11 cellular contexts compared by ENCODE assay signal in the genomic region with DNA sequence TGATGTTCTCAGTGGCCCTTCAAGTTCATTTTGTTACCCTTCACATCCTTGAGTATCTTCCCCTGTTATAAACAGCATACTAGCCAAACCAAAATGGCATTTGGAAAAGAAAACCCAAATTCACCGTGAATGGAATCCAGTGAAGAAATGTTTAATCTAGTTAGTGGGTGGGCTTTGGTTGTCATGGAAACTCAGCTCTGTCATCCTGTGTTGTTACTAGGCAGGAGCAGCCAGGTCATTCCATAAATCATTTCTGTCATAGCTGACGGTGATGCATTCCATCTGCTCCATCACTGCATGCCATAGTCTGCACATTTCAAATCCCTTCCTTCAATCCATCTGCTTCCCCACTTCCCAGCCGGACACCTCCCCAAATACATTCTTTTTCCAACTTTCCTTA.
DNase-seq lines count a peak whose midpoint lies in the region; TF ChIP-seq lines count a peak whose summit lies in the region.
"Had no signal": no experiment of that assay in that cellular context is flagged by ENCODE, and none has a peak within 500 bp of the region (broad histone marks: within the 10 kb centered on the region; RNA-seq: fewer than 3 reads in every experiment).

No MANE protein-coding gene starts in this region.

- H3K79me2 ChIP-seq in trophoblast cell (ENCODE audit: control insufficient read depth, insufficient read depth, low read length, poor library complexity) = no peaks in the 10 kb centered on the region

- H3K4me2 ChIP-seq in trophoblast cell (ENCODE audit: low read length) = no peak overlapping the region

- H3K9ac ChIP-seq in endodermal cell (ENCODE audit: extremely low read depth, low read length, poor library complexity, severe bottlenecking) (no peak overlapping the region), trophoblast cell (ENCODE audit: low read length) (no peak overlapping the region)

- DNase-seq in HCEC 1CT (peak; percentile 77), NCI-H345 treated with DMSO at 0.1 percent for 48 hours (lab: John Stamatoyannopoulos, UW; ENCODE audit: unreplicated experiment) (peak; percentile 47), endodermal cell (no peak), trophoblast cell (peak; percentile 57 to 88)
- DNase-seq in CD4-positive, alpha-beta memory T cell = no peak
- no peak for DNase-seq in activated CD4-positive, alpha-beta memory T cell treated with anti-CD3 and anti-CD28 coated beads, Interleukin-2, amount 10 ng/mL, durations not matched to agents 7 days and 5 days
- DNase-seq in stimulated activated CD4-positive, alpha-beta T cell treated with anti-CD3 and anti-CD28 coated beads, Interleukin-4, amount 100 ng/mL, for 4 hours = no peak
- DNase-seq: activated CD8-positive, alpha-beta T cell treated with anti-CD3 and anti-CD28 coated beads, Interleukin-2, amount 10 ng/mL, durations not matched to agents 7 days and 5 days; immature natural killer cell had no signal

- H3K4me1 ChIP-seq in endodermal cell (ENCODE audit: control insufficient read depth, insufficient read depth, low read length) = no peaks in the 10 kb centered on the region
- H3K4me1 ChIP-seq in trophoblast cell (ENCODE audit: control insufficient read depth in 1 of 2, insufficient read depth in 2 of 2, low read length in 2 of 2) = peaks cover 0 to 3% of the 10 kb centered on the region in 2 experiments
- no peaks in the 10 kb centered on the region for H3K4me1 ChIP-seq in CD4-positive, alpha-beta memory T cell (ENCODE audit: insufficient read depth, low read length)
- H3K4me1 ChIP-seq: breast epithelium had no signal

- H3K36me3 ChIP-seq in endodermal cell (ENCODE audit: control insufficient read depth, insufficient read depth, low read length) = peaks cover 70% of the 10 kb centered on the region
- peaks cover 8 to 10% of the 10 kb centered on the region in 2 experiments for H3K36me3 ChIP-seq in trophoblast cell (ENCODE audit: control insufficient read depth in 1 of 2, insufficient read depth in 2 of 2, low read length in 2 of 2)
- H3K36me3 ChIP-seq in CD4-positive, alpha-beta memory T cell (ENCODE audit: insufficient read depth, low read length) = peaks cover 26% of the 10 kb centered on the region

- no peak overlapping the region for H2BK120ac ChIP-seq in trophoblast cell (ENCODE audit: insufficient read depth, low read length, poor library complexity)

- H3K4me1 Mint-ChIP-seq in endodermal cell = peaks cover 13% of the 10 kb centered on the region
- H3K4me1 Mint-ChIP-seq in CD4-positive, alpha-beta memory T cell = peaks cover 0 to 2% (median 0%) of the 10 kb centered on the region in 4 donors
- H3K4me1 Mint-ChIP-seq in activated CD4-positive, alpha-beta memory T cell treated with anti-CD3 and anti-CD28 coated beads, Interleukin-2, amount 10 ng/mL, durations not matched to agents 7 days and 5 days = no peaks in the 10 kb centered on the region
- H3K4me1 Mint-ChIP-seq: immature natural killer cell had no signal

- no peak overlapping the region for H3K4me3 Mint-ChIP-seq in endodermal cell
- H3K4me3 Mint-ChIP-seq in CD4-positive, alpha-beta memory T cell = no peak overlapping the region
- H3K4me3 Mint-ChIP-seq in activated CD4-positive, alpha-beta memory T cell treated with anti-CD3 and anti-CD28 coated beads, Interleukin-2, amount 10 ng/mL, durations not matched to agents 7 days and 5 days = no peak overlapping the region
- H3K4me3 Mint-ChIP-seq: activated CD8-positive, alpha-beta T cell treated with anti-CD3 and anti-CD28 coated beads, Interleukin-2, amount 10 ng/mL, durations not matched to agents 7 days and 5 days; immature natural killer cell; stimulated activated memory B cell treated with anti-CD40 and anti-IgM and Interleukin-4, amounts not matched to agents 10 μg/mL and 1 μg/mL and 100 μg/mL, for 72 hours had no signal

- CTCF ChIA-PET in CD4-positive, alpha-beta memory T cell (lab: Charles Lee; ENCODE audit: partially characterized antibody) = no interaction called here
- CTCF ChIA-PET in activated CD4-positive, alpha-beta memory T cell treated with anti-CD3 and anti-CD28 coated beads, Interleukin-2, amount 10 ng/mL, durations not matched to agents 7 days and 5 days (lab: Charles Lee) = no interaction called here

- H3K4me3 ChIP-seq in endodermal cell (ENCODE audit: low read length) (no peak overlapping the region), trophoblast cell (ENCODE audit: low read depth, low read length) (no peak overlapping the region)
- no peak overlapping the region for H3K4me3 ChIP-seq in CD4-positive, alpha-beta memory T cell (ENCODE audit: low read length in 2 of 2)
- H3K4me3 ChIP-seq: breast epithelium had no signal

- H3K27ac ChIP-seq in endodermal cell (ENCODE audit: low read depth, low read length) (peak overlapping the region; percentile 96), trophoblast cell (ENCODE audit: low read depth, low read length) (no peak overlapping the region)
- no peak overlapping the region for H3K27ac ChIP-seq in CD4-positive, alpha-beta memory T cell (ENCODE audit: low read depth, low read length)
- H3K27ac ChIP-seq: breast epithelium had no signal

- H3K79me1 ChIP-seq in trophoblast cell (ENCODE audit: low read length) = no peaks in the 10 kb centered on the region

- no peaks in the 10 kb centered on the region for H3K27me3 ChIP-seq in endodermal cell (ENCODE audit: control insufficient read depth, insufficient read depth, low read length, poor library complexity, severe bottlenecking)
- no peaks in the 10 kb centered on the region for H3K27me3 ChIP-seq in trophoblast cell (ENCODE audit: insufficient read depth, low read length)
- no peaks in the 10 kb centered on the region for H3K27me3 ChIP-seq in CD4-positive, alpha-beta memory T cell (ENCODE audit: insufficient read depth, low read length)
- H3K27me3 ChIP-seq: breast epithelium had no signal

- no peak overlapping the region for H3K27ac Mint-ChIP-seq in endodermal cell
- peak overlapping the region in 1 of 7 donors; percentile 42 for H3K27ac Mint-ChIP-seq in CD4-positive, alpha-beta memory T cell
- no peak overlapping the region for H3K27ac Mint-ChIP-seq in activated CD4-positive, alpha-beta memory T cell treated with anti-CD3 and anti-CD28 coated beads, Interleukin-2, amount 10 ng/mL, durations not matched to agents 7 days and 5 days
- H3K27ac Mint-ChIP-seq: activated CD8-positive, alpha-beta T cell treated with anti-CD3 and anti-CD28 coated beads, Interleukin-2, amount 10 ng/mL, durations not matched to agents 7 days and 5 days; immature natural killer cell; stimulated activated memory B cell treated with anti-CD40 and anti-IgM and Interleukin-4, amounts not matched to agents 10 μg/mL and 1 μg/mL and 100 μg/mL, for 72 hours had no signal

- peaks cover 39% of the 10 kb centered on the region for H3K36me3 Mint-ChIP-seq in endodermal cell (ENCODE audit: low read depth)
- H3K36me3 Mint-ChIP-seq in CD4-positive, alpha-beta memory T cell = peaks cover 53 to 61% of the 10 kb centered on the region in 2 donors
- peaks cover 22% of the 10 kb centered on the region for H3K36me3 Mint-ChIP-seq in activated CD4-positive, alpha-beta memory T cell treated with anti-CD3 and anti-CD28 coated beads, Interleukin-2, amount 10 ng/mL, durations not matched to agents 7 days and 5 days (ENCODE audit: low read depth)

- no peak for TF ChIP-seq CTCF in endodermal cell (conservative IDR thresholded peaks at IDR 0.05)

- H2BK12ac ChIP-seq in trophoblast cell (ENCODE audit: low read length) = no peak overlapping the region

- no peak overlapping the region for H2AK5ac ChIP-seq in trophoblast cell (ENCODE audit: low read length)

- POLR2A ChIA-PET in CD4-positive, alpha-beta memory T cell (lab: Charles Lee; ENCODE audit: partially characterized antibody) = no interaction called here
- POLR2A ChIA-PET in activated CD4-positive, alpha-beta memory T cell treated with anti-CD3 and anti-CD28 coated beads, Interleukin-2, amount 10 ng/mL, durations not matched to agents 7 days and 5 days (lab: Charles Lee) = no interaction called here

- H4K12ac ChIP-seq in trophoblast cell (ENCODE audit: low read depth, low read length) = no peak overlapping the region

- H3K9me3 Mint-ChIP-seq in endodermal cell = no peaks in the 10 kb centered on the region
- no peaks in the 10 kb centered on the region for H3K9me3 Mint-ChIP-seq in CD4-positive, alpha-beta memory T cell
- H3K9me3 Mint-ChIP-seq in activated CD4-positive, alpha-beta memory T cell treated with anti-CD3 and anti-CD28 coated beads, Interleukin-2, amount 10 ng/mL, durations not matched to agents 7 days and 5 days = no peaks in the 10 kb centered on the region
- H3K9me3 Mint-ChIP-seq: immature natural killer cell; stimulated activated memory B cell treated with anti-CD40 and anti-IgM and Interleukin-4, amounts not matched to agents 10 μg/mL and 1 μg/mL and 100 μg/mL, for 72 hours had no signal

- H3K23ac ChIP-seq in trophoblast cell (ENCODE audit: low read length) = no peak overlapping the region

- intact Hi-C loops in CD4-positive, alpha-beta memory T cell (cut with micrococcal nuclease) = no loop called here

- H3K9me3 ChIP-seq in endodermal cell (ENCODE audit: control insufficient read depth, low read length) (no peaks in the 10 kb centered on the region), trophoblast cell (ENCODE audit: insufficient read depth, low read depth, low read length) (no peaks in the 10 kb centered on the region)
- no peaks in the 10 kb centered on the region for H3K9me3 ChIP-seq in CD4-positive, alpha-beta memory T cell (ENCODE audit: control insufficient read depth in 1 of 2, low read length in 2 of 2)
- H3K9me3 ChIP-seq: breast epithelium had no signal

- no peak overlapping the region for H2BK5ac ChIP-seq in trophoblast cell (ENCODE audit: low read depth, low read length, poor library complexity)

- no peak overlapping the region for H3K14ac ChIP-seq in trophoblast cell (ENCODE audit: low read length)

- no peak overlapping the region for H2AFZ ChIP-seq in trophoblast cell (ENCODE audit: insufficient read depth, low read length, poor library complexity)

- H3K27me3 Mint-ChIP-seq in endodermal cell (ENCODE audit: insufficient read depth) = no peaks in the 10 kb centered on the region
- no peaks in the 10 kb centered on the region for H3K27me3 Mint-ChIP-seq in CD4-positive, alpha-beta memory T cell
- H3K27me3 Mint-ChIP-seq in activated CD4-positive, alpha-beta memory T cell treated with anti-CD3 and anti-CD28 coated beads, Interleukin-2, amount 10 ng/mL, durations not matched to agents 7 days and 5 days = no peaks in the 10 kb centered on the region
- H3K27me3 Mint-ChIP-seq: stimulated activated memory B cell treated with anti-CD40 and anti-IgM and Interleukin-4, amounts not matched to agents 10 μg/mL and 1 μg/mL and 100 μg/mL, for 72 hours had no signal

- no peak overlapping the region for H4K91ac ChIP-seq in trophoblast cell (ENCODE audit: low read depth, low read length)

- no peak overlapping the region for H4K8ac ChIP-seq in trophoblast cell (ENCODE audit: low read depth, low read length)

- no peak overlapping the region for H3K4ac ChIP-seq in trophoblast cell (ENCODE audit: low read depth, low read length)

- H3K18ac ChIP-seq in trophoblast cell (ENCODE audit: low read length) = no peak overlapping the region

- 42 to 79% methylated on average over 2 to 3 of the region's 3 CpGs for WGBS in endodermal cell (ENCODE audit: insufficient coverage in 1 of 2, insufficient read length in 1 of 2), 2 experiments
- 100% methylated on average over 1 of the region's 3 CpGs for WGBS in trophoblast cell (ENCODE audit: extremely low coverage, insufficient coverage, insufficient read length)

Comparison
In these comparisons a context has a peak if more than half of its experiments do, and no peak if none do; other contexts are left out.
1. DNase-seq: peak in HCEC 1CT (single experiment), NCI-H345 treated with DMSO at 0.1 percent for 48 hours (single experiment) and trophoblast cell (2 of 2); none in endodermal cell (single experiment), CD4-positive, alpha-beta memory T cell (0 of 5), activated CD4-positive, alpha-beta memory T cell treated with anti-CD3 and anti-CD28 coated beads, Interleukin-2, amount 10 ng/mL, durations not matched to agents 7 days and 5 days (single experiment) and stimulated activated CD4-positive, alpha-beta T cell treated with anti-CD3 and anti-CD28 coated beads, Interleukin-4, amount 100 ng/mL, for 4 hours (0 of 2).